8 cellular contexts compared by ENCODE assay signal in the genomic region with DNA sequence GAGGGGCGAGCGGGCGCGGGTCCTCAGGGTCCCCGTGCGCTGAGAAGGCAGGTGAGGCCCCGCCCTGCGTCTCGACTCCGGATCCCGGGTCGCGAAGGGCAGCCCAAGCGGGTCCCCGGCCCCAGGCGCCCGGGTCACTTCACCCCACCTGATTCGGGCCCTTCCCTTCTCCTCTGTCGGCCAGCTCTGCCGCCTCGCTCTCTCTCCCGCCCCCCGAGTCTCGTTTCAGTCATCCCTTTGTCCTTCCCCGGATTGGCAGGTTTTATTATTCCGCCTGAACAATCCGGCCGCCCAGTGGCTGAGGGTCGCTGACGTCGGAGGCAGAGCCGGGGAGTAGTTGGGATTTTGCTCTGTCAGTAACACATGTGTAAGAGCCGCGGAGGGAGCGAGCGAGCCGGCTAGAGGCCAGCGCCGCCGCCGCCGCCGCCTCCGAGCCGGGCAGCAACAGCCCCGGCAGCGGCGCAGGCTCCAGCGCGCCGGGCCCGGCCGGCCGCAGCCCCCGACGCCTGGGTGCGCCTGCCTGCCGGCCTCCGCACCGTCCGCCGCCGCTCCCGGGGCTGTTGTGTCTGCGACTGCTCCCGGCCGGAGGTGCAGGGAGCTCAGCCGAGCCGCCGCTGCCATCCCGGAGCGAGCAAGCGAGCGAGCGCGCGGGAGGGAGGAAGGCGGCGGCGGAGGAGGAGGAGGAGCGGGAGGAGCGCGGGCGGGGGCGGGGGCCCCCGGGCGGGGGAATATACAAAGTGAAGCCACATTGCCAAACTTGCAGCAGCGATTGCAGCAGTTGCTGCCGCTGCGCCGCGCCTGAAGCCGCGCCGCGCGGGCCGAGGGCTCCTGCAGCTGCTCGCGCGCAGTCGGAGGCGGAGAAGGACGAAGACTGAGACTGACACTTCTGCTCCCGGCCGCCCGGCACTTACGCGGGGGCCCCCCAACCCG. TPM values are rescaled to one million over a fixed set of nuclear protein-coding genes. Genes with fewer than 3 reads are reported as not detected.
DNase-seq lines count a peak whose midpoint lies in the region; ATAC-seq, FAIRE-seq and TF ChIP-seq lines count a peak whose summit lies in the region.

A gene with protein sequence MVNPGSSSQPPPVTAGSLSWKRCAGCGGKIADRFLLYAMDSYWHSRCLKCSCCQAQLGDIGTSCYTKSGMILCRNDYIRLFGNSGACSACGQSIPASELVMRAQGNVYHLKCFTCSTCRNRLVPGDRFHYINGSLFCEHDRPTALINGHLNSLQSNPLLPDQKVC (plus strand): TSS at position 760 of the 930 bp plus-strand sequence. CDS start 3,136 bp downstream, outside the sequence.

- H3K27me3 ChIP-seq in bronchial epithelial cell (ENCODE audit: control insufficient read depth, insufficient read depth, low read length) = no peaks in the 10 kb centered on the region
- no peaks in the 10 kb centered on the region for H3K27me3 ChIP-seq in small intestine (ENCODE audit: control insufficient read depth in 2 of 2, insufficient read depth in 2 of 2, low read length in 2 of 2)

- TF ChIP-seq CTCF in AG09309 (IDR thresholded peaks at IDR 0.05; ENCODE audit: control insufficient read depth, insufficient read depth, low read depth, low read length, missing control alignments) (no peak), WI38 (IDR thresholded peaks at IDR 0.05; ENCODE audit: low read depth, low read length) (no peak), bronchial epithelial cell (IDR thresholded peaks at IDR 0.05; ENCODE audit: insufficient read depth, low read length, severe bottlenecking) (no peak)

- H3K27ac ChIP-seq in small intestine (ENCODE audit: low read depth in 1 of 2, low read length in 1 of 2) = peak within 1 kb of the TSS; percentile 92 to 98

- peaks cover 3 to 7% of the 10 kb centered on the region in 2 donors for H3K4me1 ChIP-seq in small intestine (ENCODE audit: control insufficient read depth in 2 of 2, insufficient read depth in 1 of 2, low read depth in 1 of 2, low read length in 1 of 2)

- no peak for FAIRE-seq in bronchial epithelial cell (lab: Jason Lieb, UNC)
- FAIRE-seq in small intestine (lab: Jason Lieb, UNC) = no peak

- ATAC-seq in GM19023 (IDR thresholded peaks at IDR 0.05; ENCODE audit: unreplicated experiment) (peak; percentile 81), HG03196 (IDR thresholded peaks at IDR 0.05; ENCODE audit: unreplicated experiment) (peak; percentile 80)

- H3K4me3 ChIP-seq in AG09309 (ENCODE audit: control insufficient read depth, low read depth, low read length) (peak within 1 kb of the TSS; percentile 96), WI38 (ENCODE audit: low read depth, low read length) (peak within 1 kb of the TSS; percentile 88), bronchial epithelial cell (ENCODE audit: low read depth, low read length) (peak within 1 kb of the TSS; percentile 89), small intestine (ENCODE audit: low read depth in 1 of 2, low read length in 2 of 2) (peak within 1 kb of the TSS; percentile 89 to 91)

- 1% methylated on average over 86 to 110 of the region's 110 CpGs for WGBS in small intestine, 3 donors

- H3K9me3 ChIP-seq in small intestine (ENCODE audit: control insufficient read depth, low read depth) = no peaks in the 10 kb centered on the region

- DNase-seq in AG09309 (ENCODE audit: low read depth) (peak; percentile 91), NCI-H226 (peak; percentile 98), bronchial epithelial cell (ENCODE audit: low read depth) (peak; percentile 91), iPS-NIHi11 (ENCODE audit: low spot score) (peak; percentile 85), small intestine (peak; percentile 97)

- H3K36me3 ChIP-seq in bronchial epithelial cell (ENCODE audit: control insufficient read depth, insufficient read depth, low read length) = peaks cover 4% of the 10 kb centered on the region
- H3K36me3 ChIP-seq in small intestine (ENCODE audit: control insufficient read depth in 2 of 2, insufficient read depth in 2 of 2, low read length in 2 of 2) = no peaks in the 10 kb centered on the region

RNA-seq across cellular contexts. Expression of the gene that starts here (rescaled TPM):
- 54.0 and 73.7 TPM in 2 replicates for total RNA-seq in bronchial epithelial cell
- 100 to 1,000 TPM in 2 of 3 donors, 10 to 100 TPM in 1; 66.4 to 162 (median 119) TPM for polyA plus RNA-seq in small intestine

Comparison
In these comparisons a context has a peak if more than half of its experiments do, and no peak if none do; other contexts are left out.
1. Peak in every context shown above with its lines: DNase-seq, ATAC-seq, H3K4me3 ChIP-seq and H3K27ac ChIP-seq.